7 cellular contexts compared by ENCODE assay signal in the genomic region with DNA sequence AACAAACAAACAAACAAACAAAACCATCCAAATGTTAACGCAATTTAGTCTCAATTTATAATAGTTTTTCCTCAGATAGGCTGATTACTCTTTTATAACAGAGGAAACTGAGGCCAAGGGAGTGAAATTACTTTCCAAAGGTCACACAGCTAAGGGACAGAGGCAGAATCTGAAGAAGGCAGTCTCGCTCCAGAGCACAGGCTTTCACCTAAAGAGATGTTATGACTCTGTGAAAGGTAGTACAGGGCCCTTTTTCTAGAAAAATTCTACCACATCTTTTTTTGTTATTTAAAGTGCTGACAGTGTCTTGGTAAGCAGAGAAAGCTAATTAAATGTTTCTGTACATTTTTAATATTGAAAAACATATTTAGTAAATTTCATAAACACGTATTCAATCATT. TPM values are rescaled to one million over a fixed set of nuclear protein-coding genes. Genes with fewer than 3 reads are reported as not detected.
"Had no signal": no experiment of that assay in that cellular context is flagged by ENCODE, and none has a peak within 500 bp of the region (broad histone marks: within the 10 kb centered on the region; RNA-seq: fewer than 3 reads in every experiment).

No MANE protein-coding gene starts in this region.

- DNase-seq: H9, HCEC 1CT, KG1 had no signal

- ATAC-seq: GM23338, HepG2 had no signal

- H3K27ac ChIP-seq: HL-60 had no signal

- H3K4me3 ChIP-seq: GM23338 had no signal

RNA-seq across cellular contexts. Expression of a gene that starts 34.9 kb away (rescaled TPM):
- total RNA-seq: HepG2, HT1080 had no signal
